8 cellular contexts compared by ENCODE assay signal in genomic region chr10:100670828-100671479, GRCh38.
DNase-seq lines count a peak whose midpoint lies in the region; ATAC-seq and TF ChIP-seq lines count a peak whose summit lies in the region.

No MANE protein-coding gene starts in this region.

- H3K4me3 ChIP-seq in OCI-LY3 (ENCODE audit: low read length) (peak overlapping the region; percentile 82), right atrium auricular region (no peak overlapping the region)

- no peaks in the 10 kb centered on the region for H3K9me3 ChIP-seq in OCI-LY3 (ENCODE audit: insufficient read depth, low read length)
- H3K9me3 ChIP-seq in right atrium auricular region, result no peaks in the 10 kb centered on the region

- no peaks in the 10 kb centered on the region for H4K20me1 ChIP-seq in OCI-LY3 (ENCODE audit: insufficient read depth, low read length)

- TF ChIP-seq CTCF in GM12872 (IDR thresholded peaks at IDR 0.05; ENCODE audit: insufficient read depth, low read depth, low read length) (peak; percentile 75; the same call in 2 of the 3 replicates), OCI-LY3 (IDR thresholded peaks at IDR 0.05; ENCODE audit: low read depth, low read length) (peak; percentile 60), right atrium auricular region (IDR thresholded peaks at IDR 0.05) (peak; percentile 38 to 78)

- H3K9ac ChIP-seq in OCI-LY3 (ENCODE audit: low read length), result peak overlapping the region; percentile 62

- no peak for ATAC-seq in HG03108 (IDR thresholded peaks at IDR 0.05; ENCODE audit: unreplicated experiment)
- no peak for ATAC-seq in GM18511 (IDR thresholded peaks at IDR 0.05; ENCODE audit: unreplicated experiment)

- H3K4me2 ChIP-seq in OCI-LY3 (ENCODE audit: low read length), result peak overlapping the region; percentile 87

- no peaks in the 10 kb centered on the region for H3K79me2 ChIP-seq in OCI-LY3 (ENCODE audit: low read length)

- peak; percentile 88 for DNase-seq in activated effector memory CD4-positive, alpha-beta T cell treated with anti-CD3 and anti-CD28 coated beads, Interleukin-2, amount 50 U/mL, for 16 hours
- no peak for DNase-seq in right atrium auricular region (ENCODE audit: low spot score)
- DNase-seq in stimulated activated CD4-positive, alpha-beta T cell treated with anti-CD3 and anti-CD28 coated beads, Interleukin-2, amount 100 ng/mL, for 4 hours (ENCODE audit: low read depth), result peak; percentile 28
- no peak for DNase-seq in ureter (ENCODE audit: low spot score)

- H3K4me1 ChIP-seq in OCI-LY3 (ENCODE audit: low read length), result peaks cover 11% of the 10 kb centered on the region
- H3K4me1 ChIP-seq in right atrium auricular region, result no peaks in the 10 kb centered on the region

- H3K27ac ChIP-seq in OCI-LY3 (ENCODE audit: low read length) (no peak overlapping the region), right atrium auricular region (no peak overlapping the region)

- H3K27me3 ChIP-seq in OCI-LY3 (ENCODE audit: low read depth, low read length) (0 out of 2 replicates have a peak, but pooled peaks cover 4% of the 10 kb centered on the region), right atrium auricular region (peaks cover 6 to 34% of the 10 kb centered on the region in 2 donors)

- no peaks in the 10 kb centered on the region for H3K36me3 ChIP-seq in OCI-LY3 (replicated peaks; ENCODE audit: low read depth, low read length)
- H3K36me3 ChIP-seq in right atrium auricular region, result no peaks in the 10 kb centered on the region

- H2AFZ ChIP-seq in OCI-LY3 (ENCODE audit: low read depth, low read length), result peak overlapping the region; percentile 92

Comparison
In these comparisons a context has a peak if more than half of its experiments do, and no peak if none do; other contexts are left out.
1. DNase-seq: peak in activated effector memory CD4-positive, alpha-beta T cell treated with anti-CD3 and anti-CD28 coated beads, Interleukin-2, amount 50 U/mL, for 16 hours (single experiment) and stimulated activated CD4-positive, alpha-beta T cell treated with anti-CD3 and anti-CD28 coated beads, Interleukin-2, amount 100 ng/mL, for 4 hours (single experiment); none in right atrium auricular region (single experiment) and ureter (single experiment).
2. Peak in every context shown above with its lines, with median percentiles within 50 percentile points of each other: CTCF ChIP-seq.